8 cellular contexts compared by ENCODE assay signal in the genomic region with DNA sequence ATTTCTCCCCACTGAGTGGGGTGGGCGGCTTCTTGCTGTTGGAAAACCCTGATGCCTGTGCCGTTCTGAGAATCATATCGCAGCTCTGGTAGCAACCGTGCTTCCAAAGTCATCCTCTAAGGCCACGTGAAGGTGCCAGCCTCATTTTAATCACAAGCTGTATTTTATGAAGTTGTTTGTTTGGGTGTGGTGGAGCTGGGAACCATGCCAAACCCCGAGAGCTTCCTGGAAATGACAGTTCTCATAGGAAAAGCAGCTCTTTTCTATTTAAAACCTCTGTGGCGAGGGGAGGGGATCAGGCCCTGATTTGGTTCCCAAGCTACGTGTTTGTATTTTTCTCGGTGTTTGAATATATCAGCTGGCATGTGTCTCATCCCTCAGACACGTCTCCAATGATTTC. TPM values are rescaled to one million over a fixed set of nuclear protein-coding genes. Genes with fewer than 3 reads are reported as not detected.
DNase-seq lines count a peak whose midpoint lies in the region; ATAC-seq and TF ChIP-seq lines count a peak whose summit lies in the region.

No MANE protein-coding gene starts in this region.

- H3K36me3 ChIP-seq in rectal smooth muscle tissue (ENCODE audit: control insufficient read depth, insufficient read depth, low read length) (peaks cover 13% of the 10 kb centered on the region), Caco-2 (ENCODE audit: control insufficient read depth, insufficient read depth, low read length) (no peaks in the 10 kb centered on the region)

- H3K27me3 ChIP-seq in rectal smooth muscle tissue (ENCODE audit: control insufficient read depth, insufficient read depth, low read length) (no peaks in the 10 kb centered on the region), Caco-2 (replicated peaks; ENCODE audit: control insufficient read depth, insufficient read depth, low read length) (no peaks in the 10 kb centered on the region)

- H3K4me1 Mint-ChIP-seq in activated T-cell treated with anti-CD3 and anti-CD28 coated beads, Interleukin-2, amount 50 U/mL, for 4 hours (ENCODE audit: low read depth), result peaks cover 53% of the 10 kb centered on the region
- peaks cover 15% of the 10 kb centered on the region for H3K4me1 Mint-ChIP-seq in Caco-2 (ENCODE audit: low read depth, unreplicated experiment)

- H3K27ac Mint-ChIP-seq in Caco-2 (ENCODE audit: unreplicated experiment), result no peak overlapping the region

- POLR2A ChIA-PET in Caco-2 (lab: Charles Lee), result no interaction called here

- peak; percentile 76 for DNase-seq in DMS79 treated with DMSO at 0.1 percent for 48 hours (lab: John Stamatoyannopoulos, UW)
- DNase-seq in NCI-H460 (ENCODE audit: extremely low read depth, low read depth), result peak; percentile 27
- DNase-seq in activated T-cell treated with anti-CD3 and anti-CD28 coated beads, Interleukin-2, amount 50 U/mL, for 4 hours, result peak; percentile 59
- DNase-seq in fibroblast of gingiva (ENCODE audit: low read depth), result peak; percentile 91
- DNase-seq in OCI-M2 (lab: John Stamatoyannopoulos, UW; ENCODE audit: unreplicated experiment), result no peak
- no peak for DNase-seq in Caco-2
- no peak for DNase-seq in globus pallidus (ENCODE audit: low spot score)

- H3K4me3 Mint-ChIP-seq in activated T-cell treated with anti-CD3 and anti-CD28 coated beads, Interleukin-2, amount 50 U/mL, for 4 hours, result peak overlapping the region; percentile 31
- H3K4me3 Mint-ChIP-seq in Caco-2 (ENCODE audit: unreplicated experiment), result no peak overlapping the region

- no TSS peak for BruUV-seq in Caco-2 (replicated peaks; lab: Mats Ljungman, UMichigan)

- TF ChIP-seq CTCF in Caco-2 (IDR thresholded peaks at IDR 0.05; ENCODE audit: insufficient read depth in 1 of 2, low read depth in 1 of 2, low read length in 1 of 2, severe bottlenecking in 1 of 2, unreplicated experiment in 1 of 2), result no peak

- H3K4me3 ChIP-seq in rectal smooth muscle tissue (ENCODE audit: low read length) (no peak overlapping the region), Caco-2 (ENCODE audit: low read depth, low read length) (no peak overlapping the region)

- H3K36me3 Mint-ChIP-seq in activated T-cell treated with anti-CD3 and anti-CD28 coated beads, Interleukin-2, amount 50 U/mL, for 4 hours (ENCODE audit: insufficient read depth), result peaks cover 28% of the 10 kb centered on the region
- peaks cover 7% of the 10 kb centered on the region for H3K36me3 Mint-ChIP-seq in Caco-2 (ENCODE audit: insufficient read depth, unreplicated experiment)

- intact Hi-C loops in Caco-2 (cut with micrococcal nuclease; ENCODE audit: unreplicated experiment), result no loop called here

- H3K27ac ChIP-seq in rectal smooth muscle tissue (ENCODE audit: low read depth, low read length), result peak overlapping the region; percentile 50

- ATAC-seq in activated T-cell treated with anti-CD3 and anti-CD28 coated beads, Interleukin-2, amount 50 U/mL, for 4 hours, result peak; percentile 23 to 27

- H3K4me1 ChIP-seq in rectal smooth muscle tissue (ENCODE audit: control insufficient read depth, insufficient read depth, low read length) (peaks cover 7% of the 10 kb centered on the region), Caco-2 (peaks cover 10% of the 10 kb centered on the region)

- no peak overlapping the region for H3K9ac ChIP-seq in rectal smooth muscle tissue (ENCODE audit: low read length)

- no peaks in the 10 kb centered on the region for H3K27me3 Mint-ChIP-seq in activated T-cell treated with anti-CD3 and anti-CD28 coated beads, Interleukin-2, amount 50 U/mL, for 4 hours (ENCODE audit: low read depth)
- H3K27me3 Mint-ChIP-seq in Caco-2 (ENCODE audit: insufficient read depth, unreplicated experiment), result no peaks in the 10 kb centered on the region

- no peaks in the 10 kb centered on the region for H3K9me3 ChIP-seq in Caco-2

- CTCF ChIA-PET in Caco-2 (lab: Charles Lee), result interaction anchor here (0.6 kb wide), 1 partner anchor 33 kb away, joined by 4 read pairs; no protein-coding TSS in a partner anchor

- no peaks in the 10 kb centered on the region for H3K9me3 Mint-ChIP-seq in activated T-cell treated with anti-CD3 and anti-CD28 coated beads, Interleukin-2, amount 50 U/mL, for 4 hours
- H3K9me3 Mint-ChIP-seq in Caco-2 (ENCODE audit: unreplicated experiment), result no peaks in the 10 kb centered on the region

RNA-seq across cellular contexts. Expression of a gene that starts 21.7 kb away (rescaled TPM):
- total RNA-seq in NCI-H460 (2014; rRNA removed; shearing (Covaris generic)), result 19.5 and 24.3 TPM in 2 replicates
- polyA plus RNA-seq in NCI-H460 (2014; cell fraction: nucleus; rRNA removed), result 15.7 and 16.9 TPM in 2 replicates
- 10 to 100 TPM; 28.6 to 37.0 (median 33.6) TPM for total RNA-seq in activated T-cell treated with anti-CD3 and anti-CD28 coated beads, Interleukin-2, amount 50 U/mL, for 4 hours
- 29.3 and 31.4 TPM in 2 replicates for total RNA-seq in Caco-2 (2022)

RNA-seq across cellular contexts. Expression of a gene that starts 21.8 kb away (rescaled TPM):
- total RNA-seq in NCI-H460 (2014; rRNA removed; shearing (Covaris generic)), result 4.3 and 9.6 TPM in 2 replicates
- 5.1 and 9.5 TPM in 2 replicates for polyA plus RNA-seq in NCI-H460 (2014; cell fraction: nucleus; rRNA removed)
- 1 to 10 TPM; 3.2 to 5.4 (median 3.6) TPM for total RNA-seq in activated T-cell treated with anti-CD3 and anti-CD28 coated beads, Interleukin-2, amount 50 U/mL, for 4 hours
- 1.7 and 2.0 TPM in 2 replicates for total RNA-seq in Caco-2 (2022)

Comparison
In these comparisons a context has a peak if more than half of its experiments do, and no peak if none do; other contexts are left out.
1. DNase-seq: peak in DMS79 treated with DMSO at 0.1 percent for 48 hours (single experiment), NCI-H460 (single experiment), activated T-cell treated with anti-CD3 and anti-CD28 coated beads, Interleukin-2, amount 50 U/mL, for 4 hours (single experiment) and fibroblast of gingiva (single experiment); none in OCI-M2 (single experiment), Caco-2 (0 of 2) and globus pallidus (single experiment).